Comparison of ENCODE assay signal across 16 cellular contexts in genomic region chr2:133177196-133177595, GRCh38.
DNase-seq lines count a peak whose midpoint lies in the region; ATAC-seq and TF ChIP-seq lines count a peak whose summit lies in the region.
"Had no signal": no experiment of that assay in that cellular context is flagged by ENCODE, and none has a peak within 500 bp of the region (broad histone marks: within the 10 kb centered on the region; RNA-seq: fewer than 3 reads in every experiment).

No MANE protein-coding gene starts in this region.

- peaks cover 3% of the 10 kb centered on the region for H3K4me1 ChIP-seq in fibroblast of lung (ENCODE audit: control insufficient read depth, extremely low read depth, insufficient read depth, low read length)
- H3K4me1 ChIP-seq: BE2C, Peyer's patch had no signal

- no peak overlapping the region for H3K9ac ChIP-seq in fibroblast of lung (ENCODE audit: insufficient read depth, low read length)

- no peak overlapping the region for H3K27ac ChIP-seq in fibroblast of lung (ENCODE audit: insufficient read depth, low read length)
- H3K27ac ChIP-seq: Peyer's patch had no signal

- H3K4me3 ChIP-seq in fibroblast of lung (replicated peaks in 1 of 4; ENCODE audit: control extremely low read depth in 1 of 4, insufficient read depth in 1 of 4, low read depth in 3 of 4, low read length in 4 of 4): no peak overlapping the region
- H3K4me3 ChIP-seq: Peyer's patch had no signal

- no peaks in the 10 kb centered on the region for H3K79me2 ChIP-seq in fibroblast of lung (ENCODE audit: control insufficient read depth, insufficient read depth, low read length)

- H3K4me3 Mint-ChIP-seq in natural killer cell: no peak overlapping the region

- no peaks in the 10 kb centered on the region for H3K27me3 ChIP-seq in fibroblast of lung (ENCODE audit: control insufficient read depth, insufficient read depth, low read length)
- H3K27me3 ChIP-seq: BE2C, Peyer's patch had no signal

- no peaks in the 10 kb centered on the region for H3K9me3 ChIP-seq in fibroblast of lung (ENCODE audit: control insufficient read depth, insufficient read depth, low read depth, low read length)
- H3K9me3 ChIP-seq: BE2C, Peyer's patch had no signal

- no peaks in the 10 kb centered on the region for H3K4me1 Mint-ChIP-seq in natural killer cell

- H4K20me1 ChIP-seq in fibroblast of lung (ENCODE audit: control insufficient read depth, extremely low read depth, insufficient read depth, low read length): no peaks in the 10 kb centered on the region

- no peak overlapping the region for H3K4me2 ChIP-seq in fibroblast of lung (ENCODE audit: extremely low read depth, insufficient read depth, low read length)

- H3K9me3 Mint-ChIP-seq in natural killer cell: peaks cover 2 to 8% of the 10 kb centered on the region in 2 donors

- no peaks in the 10 kb centered on the region for H3K36me3 ChIP-seq in fibroblast of lung (ENCODE audit: control insufficient read depth, insufficient read depth, low read length)
- H3K36me3 ChIP-seq: BE2C, Peyer's patch had no signal

- no peak overlapping the region for H2AFZ ChIP-seq in fibroblast of lung (ENCODE audit: low read length)

- intact Hi-C loops in natural killer cell (cut with micrococcal nuclease): no loop called here

- H3K27me3 Mint-ChIP-seq in natural killer cell (ENCODE audit: low read depth in 2 of 2): no peaks in the 10 kb centered on the region

- no peak for ATAC-seq in natural killer cell
- ATAC-seq: HCT116 had no signal

- no peak for TF ChIP-seq CTCF in fibroblast of lung (conservative IDR thresholded peaks at IDR 0.05 in 1 of 2, IDR thresholded peaks at IDR 0.05 in 1 of 2; ENCODE audit: low read depth in 1 of 2, low read length in 2 of 2)
- TF ChIP-seq CTCF in natural killer cell (IDR thresholded peaks at IDR 0.05): no peak

- no peak overlapping the region for H3K27ac Mint-ChIP-seq in natural killer cell

- DNase-seq in Daoy (ENCODE audit: low read depth) (peak; percentile 40), astrocyte of the hippocampus (ENCODE audit: low read depth, low spot score) (peak; percentile 8), fibroblast of lung (ENCODE audit: low read depth in 2 of 2) (peak; percentile 40 to 50), kidney glomerular epithelial cell (lab: John Stamatoyannopoulos, UW) (peak; percentile 20), NCI-H1105 (lab: John Stamatoyannopoulos, UW) (no peak), NCI-H1436 treated with DMSO at 0.1 percent for 48 hours (lab: John Stamatoyannopoulos, UW) (no peak), natural killer cell (no peak), T-helper 2 cell (no peak)
- DNase-seq: BE2C, NCI-H1436, NCI-H1930, NCI-H2227 treated with DMSO at 0.1 percent for 48 hours, NCI-H510A treated with DMSO at 0.1 percent for 48 hours, NCI-H774, Peyer's patch had no signal

- no peaks in the 10 kb centered on the region for H3K36me3 Mint-ChIP-seq in natural killer cell

Comparison
In these comparisons a context has a peak if more than half of its experiments do, and no peak if none do; other contexts are left out.
1. DNase-seq: peak in Daoy (single experiment), astrocyte of the hippocampus (single experiment), fibroblast of lung (2 of 2) and kidney glomerular epithelial cell (single experiment); none in NCI-H1105 (single experiment), NCI-H1436 treated with DMSO at 0.1 percent for 48 hours (single experiment), natural killer cell (single experiment) and T-helper 2 cell (0 of 5).